15 cellular contexts compared by ENCODE assay signal in genomic region chr1:1567152-1567830, GRCh38. TPM values are rescaled to one million over a fixed set of nuclear protein-coding genes. Genes with fewer than 3 reads are reported as not detected.
DNase-seq lines count a peak whose midpoint lies in the region; ATAC-seq and TF ChIP-seq lines count a peak whose summit lies in the region.
"Had no signal": no experiment of that assay in that cellular context is flagged by ENCODE, and none has a peak within 500 bp of the region (broad histone marks: within the 10 kb centered on the region; RNA-seq: fewer than 3 reads in every experiment).

No MANE protein-coding gene starts in this region.

- DNase-seq in CD4-positive, CD25-positive, alpha-beta regulatory T cell = no peak
- no peak for DNase-seq in immature natural killer cell
- no peak for DNase-seq in coronary artery (ENCODE audit: low spot score)
- DNase-seq in SW 1271 (lab: John Stamatoyannopoulos, UW) = no peak
- no peak for DNase-seq in germinal center (ENCODE audit: low spot score)
- DNase-seq: activated CD8-positive, alpha-beta memory T cell treated with anti-CD3 and anti-CD28 coated beads, Interleukin-2, amount 50 U/mL, for 4 hours; DMS 273 treated with DMSO at 0.1 percent for 48 hours; GOT3; mucosa of descending colon; NCI-H1092; upper lobe of left lung had no signal

- H3K4me3 ChIP-seq in CD4-positive, CD25-positive, alpha-beta regulatory T cell (ENCODE audit: low read depth, low read length) = no peak overlapping the region
- no peak overlapping the region for H3K4me3 ChIP-seq in coronary artery
- H3K4me3 ChIP-seq: ascending aorta, mucosa of descending colon, upper lobe of left lung had no signal

- H3K27me3 ChIP-seq in CD4-positive, CD25-positive, alpha-beta regulatory T cell (ENCODE audit: control insufficient read depth, insufficient read depth, low read length) = no peaks in the 10 kb centered on the region
- H3K27me3 ChIP-seq: ascending aorta, upper lobe of left lung had no signal

- no peak for TF ChIP-seq CTCF in coronary artery (IDR thresholded peaks at IDR 0.05)

- peaks cover 45% of the 10 kb centered on the region for H3K36me3 ChIP-seq in CD4-positive, CD25-positive, alpha-beta regulatory T cell (ENCODE audit: control insufficient read depth, insufficient read depth, low read length)

- H3K36me3 Mint-ChIP-seq in CD4-positive, CD25-positive, alpha-beta regulatory T cell = peaks cover 30% of the 10 kb centered on the region
- peaks cover 90% of the 10 kb centered on the region for H3K36me3 Mint-ChIP-seq in activated T-helper 17 cell treated with anti-CD3 and anti-CD28 coated beads, Interleukin-2, amount 50 U/mL, for 72 hours (ENCODE audit: low read depth)
- H3K36me3 Mint-ChIP-seq in immature natural killer cell = peaks cover 11 to 21% (median 17%) of the 10 kb centered on the region in 3 donors

- H3K27ac Mint-ChIP-seq in CD4-positive, CD25-positive, alpha-beta regulatory T cell = peak overlapping the region in 1 of 3 donors; percentile 42
- H3K27ac Mint-ChIP-seq in activated T-helper 17 cell treated with anti-CD3 and anti-CD28 coated beads, Interleukin-2, amount 50 U/mL, for 72 hours = peak overlapping the region; percentile 28
- peak overlapping the region; percentile 65 to 86 (median 78) for H3K27ac Mint-ChIP-seq in immature natural killer cell

- no peak for ATAC-seq in CD4-positive, CD25-positive, alpha-beta regulatory T cell (ENCODE audit: low read depth in 2 of 2)
- ATAC-seq in activated T-helper 17 cell treated with anti-CD3 and anti-CD28 coated beads, Interleukin-2, amount 50 U/mL, for 72 hours (replicated peaks) = no peak
- ATAC-seq: esophagus mucosa, mucosa of descending colon, sciatic nerve had no signal

- H3K27ac ChIP-seq in CD4-positive, CD25-positive, alpha-beta regulatory T cell (ENCODE audit: insufficient read depth, low read length, poor library complexity, severe bottlenecking) = no peak overlapping the region
- H3K27ac ChIP-seq in coronary artery = no peak overlapping the region
- H3K27ac ChIP-seq: ascending aorta had no signal

- H3K9me3 ChIP-seq in CD4-positive, CD25-positive, alpha-beta regulatory T cell (ENCODE audit: control insufficient read depth in 2 of 2, low read length in 2 of 2) = no peaks in the 10 kb centered on the region
- H3K9me3 ChIP-seq: ascending aorta, mucosa of descending colon, upper lobe of left lung had no signal

- H3K9me3 Mint-ChIP-seq in CD4-positive, CD25-positive, alpha-beta regulatory T cell = no peaks in the 10 kb centered on the region
- H3K9me3 Mint-ChIP-seq in activated T-helper 17 cell treated with anti-CD3 and anti-CD28 coated beads, Interleukin-2, amount 50 U/mL, for 72 hours = no peaks in the 10 kb centered on the region
- no peaks in the 10 kb centered on the region for H3K9me3 Mint-ChIP-seq in immature natural killer cell

- H3K27me3 Mint-ChIP-seq in CD4-positive, CD25-positive, alpha-beta regulatory T cell = no peaks in the 10 kb centered on the region
- H3K27me3 Mint-ChIP-seq in activated T-helper 17 cell treated with anti-CD3 and anti-CD28 coated beads, Interleukin-2, amount 50 U/mL, for 72 hours = no peaks in the 10 kb centered on the region
- peaks cover 0 to 13% (median 11%) of the 10 kb centered on the region in 3 donors for H3K27me3 Mint-ChIP-seq in immature natural killer cell (ENCODE audit: low read depth in 3 of 3)

- peak overlapping the region; percentile 28 to 73 (median 50) for H3K4me3 Mint-ChIP-seq in CD4-positive, CD25-positive, alpha-beta regulatory T cell
- H3K4me3 Mint-ChIP-seq in activated T-helper 17 cell treated with anti-CD3 and anti-CD28 coated beads, Interleukin-2, amount 50 U/mL, for 72 hours = peak overlapping the region; percentile 11
- H3K4me3 Mint-ChIP-seq in immature natural killer cell = peak overlapping the region in 3 of 5 donors; percentile 6 to 59 (median 41)

- H3K4me1 ChIP-seq in CD4-positive, CD25-positive, alpha-beta regulatory T cell (ENCODE audit: control insufficient read depth, insufficient read depth, low read length, poor library complexity, severe bottlenecking) = peaks cover 24% of the 10 kb centered on the region
- H3K4me1 ChIP-seq: ascending aorta had no signal

- peaks cover 14 to 60% (median 32%) of the 10 kb centered on the region in 4 donors for H3K4me1 Mint-ChIP-seq in CD4-positive, CD25-positive, alpha-beta regulatory T cell
- peaks cover 18% of the 10 kb centered on the region for H3K4me1 Mint-ChIP-seq in activated T-helper 17 cell treated with anti-CD3 and anti-CD28 coated beads, Interleukin-2, amount 50 U/mL, for 72 hours
- H3K4me1 Mint-ChIP-seq in immature natural killer cell = peaks cover 54 to 61% of the 10 kb centered on the region in 2 donors

RNA-seq across cellular contexts. Expression of gene SSU72, which starts 7.4 kb away (rescaled TPM):
- 104 TPM for total RNA-seq in CD4-positive, CD25-positive, alpha-beta regulatory T cell
- 100 to 1,000 TPM; 185 to 279 (median 217) TPM for polyA plus RNA-seq in CD4-positive, CD25-positive, alpha-beta regulatory T cell
- total RNA-seq in activated T-helper 17 cell treated with anti-CD3 and anti-CD28 coated beads, Interleukin-2, amount 50 U/mL, for 72 hours = 100 to 1,000 TPM in 1 of 2 donors, 10 to 100 TPM in 1; 75.6 to 133 TPM
- polyA plus RNA-seq in immature natural killer cell = 100 to 1,000 TPM; 159 to 241 (median 160) TPM

RNA-seq across cellular contexts. Expression of gene TMEM240, which starts 26.9 kb away (rescaled TPM):
- total RNA-seq in CD4-positive, CD25-positive, alpha-beta regulatory T cell = not detected
- not detected for polyA plus RNA-seq in CD4-positive, CD25-positive, alpha-beta regulatory T cell
- 1 to 10 TPM; 2.1 to 2.3 TPM for total RNA-seq in activated T-helper 17 cell treated with anti-CD3 and anti-CD28 coated beads, Interleukin-2, amount 50 U/mL, for 72 hours
- polyA plus RNA-seq in immature natural killer cell = not detected
- total RNA-seq: ascending aorta, esophagus mucosa had no signal

RNA-seq across cellular contexts. Expression of gene FNDC10, which starts 32.6 kb away (rescaled TPM):
- total RNA-seq in CD4-positive, CD25-positive, alpha-beta regulatory T cell = 0.96 TPM
- polyA plus RNA-seq in CD4-positive, CD25-positive, alpha-beta regulatory T cell = under 1 TPM; 0.21 to 0.37 (median 0.29) TPM
- 1 to 10 TPM; 1.1 to 1.4 TPM for total RNA-seq in activated T-helper 17 cell treated with anti-CD3 and anti-CD28 coated beads, Interleukin-2, amount 50 U/mL, for 72 hours
- 1 to 10 TPM in 2 of 3 donors, under 1 TPM in 1; 0.64 to 1.4 (median 1.1) TPM for polyA plus RNA-seq in immature natural killer cell

RNA-seq across cellular contexts. Expression of gene MIB2, which starts 48.0 kb away (rescaled TPM):
- total RNA-seq in CD4-positive, CD25-positive, alpha-beta regulatory T cell = 58.2 TPM
- polyA plus RNA-seq in CD4-positive, CD25-positive, alpha-beta regulatory T cell = 10 to 100 TPM; 15.9 to 20.6 (median 19.0) TPM
- 10 to 100 TPM; 42.7 to 83.5 TPM for total RNA-seq in activated T-helper 17 cell treated with anti-CD3 and anti-CD28 coated beads, Interleukin-2, amount 50 U/mL, for 72 hours
- 10 to 100 TPM; 44.0 to 89.0 (median 86.7) TPM for polyA plus RNA-seq in immature natural killer cell

RNA-seq across cellular contexts. Expression of gene ATAD3A, which starts 55.3 kb away (rescaled TPM):
- total RNA-seq in CD4-positive, CD25-positive, alpha-beta regulatory T cell = 20.0 TPM
- polyA plus RNA-seq in CD4-positive, CD25-positive, alpha-beta regulatory T cell = 1 to 10 TPM; 6.2 to 8.1 (median 7.5) TPM
- total RNA-seq in activated T-helper 17 cell treated with anti-CD3 and anti-CD28 coated beads, Interleukin-2, amount 50 U/mL, for 72 hours = 10 to 100 TPM; 24.2 to 56.8 TPM
- 10 to 100 TPM in 1 of 3 donors, 1 to 10 TPM in 2; 6.4 to 14.5 (median 7.3) TPM for polyA plus RNA-seq in immature natural killer cell
